ENCODE assay signal across 2 cellular contexts in genomic region chr21:17554120-17554519, GRCh38.
A peak's percentile ranks its signal among the peaks of the same experiment; 100 is the strongest.
TF ChIP-seq lines count a peak whose summit lies in the region.

No MANE protein-coding gene starts in this region.

TF ChIP-seq in liver, 16 proteins besides CTCF, POLR2A, EP300 and RAD21:
- TF ChIP-seq HNF4A (conservative IDR thresholded peaks at IDR 0.05), result peak; percentile 21 to 29
- peak; percentile 15 for TF ChIP-seq SP1 (IDR thresholded peaks at IDR 0.05)
- TF ChIP-seq RXRA (IDR thresholded peaks at IDR 0.05), result peak in 1 of 2 donors; percentile 16
- TF ChIP-seq GABPA (IDR thresholded peaks at IDR 0.05 in 1 of 2, conservative IDR thresholded peaks at IDR 0.05 in 1 of 2), result no peak
- no peak for TF ChIP-seq YY1 (IDR thresholded peaks at IDR 0.05)
- TF ChIP-seq NR2F2 (IDR thresholded peaks at IDR 0.05), result no peak
TF ChIP-seq in liver: peak in this region for 3.

TF ChIP-seq in HepG2, 621 proteins besides CTCF, POLR2A, EP300 and RAD21 (continued from another document):
- TF ChIP-seq ZNF33B (CRISPR knock-in tag; IDR thresholded peaks at IDR 0.05) (no peak), SIX4 (CRISPR knock-in tag; IDR thresholded peaks at IDR 0.05) (no peak), XBP1 (CRISPR knock-in tag; IDR thresholded peaks at IDR 0.05) (no peak), HOXD1 (CRISPR knock-in tag; IDR thresholded peaks at IDR 0.05) (no peak), PCBP2 (optimal IDR thresholded peaks at IDR 0.05; ENCODE audit: low read depth, low read length, poor library complexity, severe bottlenecking) (no peak), ZBTB43 (CRISPR knock-in tag; conservative IDR thresholded peaks at IDR 0.05) (no peak), SALL1 (CRISPR knock-in tag; IDR thresholded peaks at IDR 0.05) (no peak), ZNF660 (CRISPR knock-in tag; IDR thresholded peaks at IDR 0.05; ENCODE audit: borderline replicate concordance, low read depth) (no peak), ZNF549 (CRISPR knock-in tag; IDR thresholded peaks at IDR 0.05) (no peak), NPAS2 (CRISPR knock-in tag; IDR thresholded peaks at IDR 0.05; ENCODE audit: borderline replicate concordance) (no peak), ZNF557 (CRISPR knock-in tag; IDR thresholded peaks at IDR 0.05) (no peak), ZNF205 (CRISPR knock-in tag; IDR thresholded peaks at IDR 0.05) (no peak), NFE2L2 (IDR thresholded peaks at IDR 0.05; ENCODE audit: low read length) (no peak), SSRP1 (CRISPR knock-in tag; IDR thresholded peaks at IDR 0.05) (no peak), MED1 (CRISPR knock-in tag; IDR thresholded peaks at IDR 0.05) (no peak)
TF ChIP-seq in HepG2: peak in this region for 0.
